21 cellular contexts compared by ENCODE assay signal in genomic region chr1:111848852-111849545, GRCh38.
"Had no signal": no experiment of that assay in that cellular context is flagged by ENCODE, and none has a peak within 500 bp of the region (broad histone marks: within the 10 kb centered on the region; RNA-seq: fewer than 3 reads in every experiment).

No MANE protein-coding gene starts in this region.

- H3K4me3 ChIP-seq: cardiac muscle cell, lower lobe of right lung, skin epidermis, suprapubic skin, upper lobe of right lung had no signal

- DNase-seq: activated CD4-positive, alpha-beta T cell treated with anti-CD3 and anti-CD28 coated beads for 48 hours; activated CD8-positive, alpha-beta T cell treated with anti-CD3 and anti-CD28 coated beads for 36 hours; activated effector memory CD4-positive, alpha-beta T cell treated with Interleukin-2 at 50 U/mL for 16 hours; activated naive CD4-positive, alpha-beta T cell treated with anti-CD3 and anti-CD28 coated beads, Interleukin-2, amount 50 U/mL, for 16 hours; activated T-cell treated with anti-CD3 and anti-CD28 coated beads, Interleukin-2, amount 50 U/mL, for 4 hours; hippocampal formation; lower lobe of right lung; naive B cell; stimulated activated CD4-positive, alpha-beta T cell treated with anti-CD3 and anti-CD28 coated beads, Interleukin-4, amount 100 ng/mL, for 4 hours; stimulated activated CD8-positive, alpha-beta memory T cell treated with anti-CD3 and anti-CD28 coated beads, Interleukin-4, amount 100 ng/mL, for 48 hours; stimulated activated naive CD4-positive, alpha-beta T cell treated with Interleukin-2 at 50 U/mL for 16 hours; T-helper 17 cell; upper lobe of right lung had no signal

- H2AFZ ChIP-seq: parathyroid adenoma had no signal

- H3K9ac ChIP-seq: parathyroid adenoma had no signal

- H3K79me2 ChIP-seq: parathyroid adenoma had no signal

- H3K27ac ChIP-seq: cardiac muscle cell, lower lobe of right lung, parathyroid adenoma, skin epidermis, suprapubic skin, upper lobe of right lung had no signal

- H3K9me3 ChIP-seq: lower lobe of right lung, suprapubic skin, upper lobe of right lung had no signal

- FAIRE-seq: colon, keratinocyte had no signal

- H3K27me3 ChIP-seq: suprapubic skin, upper lobe of right lung had no signal

- ATAC-seq: activated CD8-positive, alpha-beta T cell treated with anti-CD3 and anti-CD28 coated beads for 36 hours; activated T-cell treated with anti-CD3 and anti-CD28 coated beads, Interleukin-2, amount 50 U/mL, for 4 hours; esophagus mucosa; T-helper 17 cell; upper lobe of right lung; WTC11 had no signal

- H3K36me3 ChIP-seq: cardiac muscle cell, lower lobe of right lung, suprapubic skin, upper lobe of right lung had no signal

- H3K4me1 ChIP-seq: lower lobe of right lung, parathyroid adenoma, suprapubic skin, upper lobe of right lung had no signal
